34 cellular contexts compared by ENCODE assay signal in genomic region chr7:3678411-3678810, GRCh38.
"Had no signal": no experiment of that assay in that cellular context is flagged by ENCODE, and none has a peak within 500 bp of the region (broad histone marks: within the 10 kb centered on the region; RNA-seq: fewer than 3 reads in every experiment).

No MANE protein-coding gene starts in this region.

- DNase-seq: Karpas-422, Kasumi-1, MG63, MM.1S, MV-4-11, NCI-H1048, NCI-H1092, NCI-H1092 treated with DMSO at 0.1 percent for 48 hours, NCI-H1105, NCI-H1105 treated with DMSO at 0.1 percent for 48 hours, NCI-H1417, NCI-H1417 treated with DMSO at 0.1 percent for 48 hours, NCI-H1436, NCI-H1436 treated with DMSO at 0.1 percent for 48 hours, NCI-H146, NCI-H1694, NCI-H1694 treated with DMSO at 0.1 percent for 48 hours, NCI-H187, NCI-H187 treated with DMSO at 0.1 percent for 48 hours, NCI-H1930, NCI-H2029, NCI-H2029 treated with DMSO at 0.1 percent for 48 hours, NCI-H2081, NCI-H2081 treated with DMSO at 0.1 percent for 48 hours, NCI-H2107, NCI-H2171, NCI-H2171 treated with DMSO at 0.1 percent for 48 hours, NCI-H2227 treated with DMSO at 0.1 percent for 48 hours, NCI-H226, NCI-H345, NCI-H446, NCI-H446 treated with DMSO at 0.1 percent for 48 hours, NCI-H510A, NCI-H510A treated with DMSO at 0.1 percent for 48 hours had no signal
